1 cellular context compared by ENCODE assay signal in genomic region chr18:48815581-48816324, GRCh38.
TF ChIP-seq lines count a peak whose summit lies in the region.

No MANE protein-coding gene starts in this region.

TF ChIP-seq in IMR-90, 13 proteins besides CTCF, POLR2A, EP300 and RAD21 (continued from another document):
- TF ChIP-seq, protein P1, sequence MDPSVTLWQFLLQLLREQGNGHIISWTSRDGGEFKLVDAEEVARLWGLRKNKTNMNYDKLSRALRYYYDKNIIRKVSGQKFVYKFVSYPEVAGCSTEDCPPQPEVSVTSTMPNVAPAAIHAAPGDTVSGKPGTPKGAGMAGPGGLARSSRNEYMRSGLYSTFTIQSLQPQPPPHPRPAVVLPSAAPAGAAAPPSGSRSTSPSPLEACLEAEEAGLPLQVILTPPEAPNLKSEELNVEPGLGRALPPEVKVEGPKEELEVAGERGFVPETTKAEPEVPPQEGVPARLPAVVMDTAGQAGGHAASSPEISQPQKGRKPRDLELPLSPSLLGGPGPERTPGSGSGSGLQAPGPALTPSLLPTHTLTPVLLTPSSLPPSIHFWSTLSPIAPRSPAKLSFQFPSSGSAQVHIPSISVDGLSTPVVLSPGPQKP (IDR thresholded peaks at IDR 0.05; ENCODE audit: borderline replicate concordance, low read depth, low read length) = no peak
- TF ChIP-seq SMC3 (IDR thresholded peaks at IDR 0.05; ENCODE audit: low read depth, low read length) = no peak
- no peak for TF ChIP-seq CEBPB (IDR thresholded peaks at IDR 0.05; ENCODE audit: low read depth, low read length)
- 0 out of 2 replicates have a peak, but pooled peaks have one; percentile 9 for TF ChIP-seq FOS (IDR thresholded peaks at IDR 0.05; ENCODE audit: low read depth, low read length)
- no peak for TF ChIP-seq MAFK (IDR thresholded peaks at IDR 0.05; ENCODE audit: low read depth, low read length)
- no peak for TF ChIP-seq BHLHE40 (IDR thresholded peaks at IDR 0.05; ENCODE audit: low read depth, low read length)
TF ChIP-seq in IMR-90: peak in this region for 1.
